ENCODE assay signal across 22 cellular contexts in the genomic region with DNA sequence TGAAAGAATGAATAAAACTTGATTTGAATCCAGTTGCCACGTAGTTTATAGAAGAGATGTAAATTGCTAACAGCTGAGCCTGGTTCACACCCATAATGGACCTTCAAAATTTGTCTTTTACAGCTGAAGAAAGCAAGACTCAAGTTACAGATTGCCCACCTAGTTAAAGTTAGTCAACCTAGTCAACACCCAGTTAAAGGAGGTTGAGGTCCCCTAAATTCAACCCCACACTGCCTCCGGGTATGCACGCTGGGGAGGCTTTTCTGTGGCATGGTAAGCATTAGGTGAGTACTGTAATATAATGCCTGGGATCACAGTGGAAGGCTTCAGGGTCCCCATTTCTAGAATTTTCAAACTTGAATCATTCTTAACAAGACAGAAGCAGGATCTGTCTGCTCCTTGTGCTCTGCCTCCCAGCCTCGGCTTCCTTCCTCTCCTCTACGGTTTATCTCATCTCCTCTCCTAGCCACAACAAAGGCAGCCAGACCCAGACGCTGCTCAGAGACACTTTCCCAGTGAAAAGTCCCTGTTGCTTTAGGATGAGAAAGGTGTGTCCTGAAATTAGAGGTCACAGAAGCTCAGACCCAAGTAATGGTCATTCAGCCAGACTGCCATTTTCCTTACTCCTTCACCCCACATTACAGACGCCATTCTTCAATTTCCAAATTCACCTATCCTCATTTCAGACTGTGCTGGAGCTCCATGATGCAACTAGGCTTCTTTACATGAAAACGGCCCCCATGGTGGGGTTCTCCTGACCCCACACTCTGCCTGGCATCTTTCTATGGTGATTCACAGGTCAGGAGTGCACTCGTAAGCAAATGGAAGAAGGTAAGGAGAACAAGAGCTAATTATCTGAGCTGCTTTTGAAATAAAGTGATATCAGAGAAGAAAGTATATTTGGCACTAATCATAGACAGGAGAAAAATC. TPM values are rescaled to one million over a fixed set of nuclear protein-coding genes. Genes with fewer than 3 reads are reported as not detected.
DNase-seq lines count a peak whose midpoint lies in the region; ATAC-seq lines count a peak whose summit lies in the region.
"Had no signal": no experiment of that assay in that cellular context is flagged by ENCODE, and none has a peak within 500 bp of the region (broad histone marks: within the 10 kb centered on the region; RNA-seq: fewer than 3 reads in every experiment).

No MANE protein-coding gene starts in this region.

- H3K18ac ChIP-seq in trophoblast cell (ENCODE audit: low read length): no peak overlapping the region

- H3K27me3 Mint-ChIP-seq in activated CD4-positive, alpha-beta T cell treated with anti-CD3 and anti-CD28 coated beads, Interleukin-2, amount 10 ng/mL, durations not matched to agents 7 days and 5 days: no peaks in the 10 kb centered on the region
- H3K27me3 Mint-ChIP-seq in central memory CD8-positive, alpha-beta T cell: no peaks in the 10 kb centered on the region
- H3K27me3 Mint-ChIP-seq: type B pancreatic cell had no signal

- no peaks in the 10 kb centered on the region for H3K27me3 ChIP-seq in trophoblast cell (ENCODE audit: insufficient read depth, low read length)
- H3K27me3 ChIP-seq: pancreas, Peyer's patch had no signal

- no peak overlapping the region for H4K8ac ChIP-seq in trophoblast cell (ENCODE audit: low read depth, low read length)

- peaks cover 32 to 42% of the 10 kb centered on the region in 2 experiments for H3K4me1 ChIP-seq in trophoblast cell (ENCODE audit: control insufficient read depth in 1 of 2, insufficient read depth in 2 of 2, low read length in 2 of 2)

- no peak overlapping the region for H3K27ac Mint-ChIP-seq in activated CD4-positive, alpha-beta T cell treated with anti-CD3 and anti-CD28 coated beads, Interleukin-2, amount 10 ng/mL, durations not matched to agents 7 days and 5 days
- H3K27ac Mint-ChIP-seq in central memory CD8-positive, alpha-beta T cell (ENCODE audit: low read depth): peak overlapping the region; percentile 11

- no peak overlapping the region for H4K91ac ChIP-seq in trophoblast cell (ENCODE audit: low read depth, low read length)

- peaks cover 58% of the 10 kb centered on the region for H3K4me1 Mint-ChIP-seq in activated CD4-positive, alpha-beta T cell treated with anti-CD3 and anti-CD28 coated beads, Interleukin-2, amount 10 ng/mL, durations not matched to agents 7 days and 5 days
- peaks cover 42% of the 10 kb centered on the region for H3K4me1 Mint-ChIP-seq in central memory CD8-positive, alpha-beta T cell

- peaks cover 8% of the 10 kb centered on the region for H3K79me1 ChIP-seq in trophoblast cell (ENCODE audit: low read length)

- H3K79me2 ChIP-seq in trophoblast cell (ENCODE audit: control insufficient read depth, insufficient read depth, low read length, poor library complexity): no peaks in the 10 kb centered on the region

- POLR2A ChIA-PET in activated CD4-positive, alpha-beta T cell treated with anti-CD3 and anti-CD28 coated beads, Interleukin-2, amount 10 ng/mL, durations not matched to agents 7 days and 5 days (lab: Charles Lee): no interaction called here

- H3K36me3 ChIP-seq in trophoblast cell (ENCODE audit: control insufficient read depth in 1 of 2, insufficient read depth in 2 of 2, low read length in 2 of 2): no peaks in the 10 kb centered on the region
- H3K36me3 ChIP-seq: pancreas, Peyer's patch had no signal

- no peak overlapping the region for H2AK5ac ChIP-seq in trophoblast cell (ENCODE audit: low read length)

- H4K12ac ChIP-seq in trophoblast cell (ENCODE audit: low read depth, low read length): no peak overlapping the region

- H3K9me3 ChIP-seq in trophoblast cell (ENCODE audit: insufficient read depth, low read depth, low read length): no peaks in the 10 kb centered on the region
- H3K9me3 ChIP-seq: A549, pancreas, Peyer's patch, SK-N-SH had no signal

- peak overlapping the region; percentile 14 for H3K4me2 ChIP-seq in trophoblast cell (ENCODE audit: low read length)
- H3K4me2 ChIP-seq: A549, KMS-11, SK-N-SH had no signal

- H3K9ac ChIP-seq in trophoblast cell (ENCODE audit: low read length): no peak overlapping the region
- H3K9ac ChIP-seq: GM23248, KMS-11, SK-N-SH had no signal

- H3K23ac ChIP-seq in trophoblast cell (ENCODE audit: low read length): no peak overlapping the region

- no CpG with 5 or more reads among the region's 9 CpGs for WGBS in trophoblast cell (ENCODE audit: extremely low coverage, insufficient coverage, insufficient read length)

- no peak overlapping the region for H3K4me3 Mint-ChIP-seq in activated CD4-positive, alpha-beta T cell treated with anti-CD3 and anti-CD28 coated beads, Interleukin-2, amount 10 ng/mL, durations not matched to agents 7 days and 5 days
- no peak overlapping the region for H3K4me3 Mint-ChIP-seq in central memory CD8-positive, alpha-beta T cell
- H3K4me3 Mint-ChIP-seq: CD8-positive, alpha-beta T cell; type B pancreatic cell had no signal

- no peaks in the 10 kb centered on the region for H3K9me3 Mint-ChIP-seq in activated CD4-positive, alpha-beta T cell treated with anti-CD3 and anti-CD28 coated beads, Interleukin-2, amount 10 ng/mL, durations not matched to agents 7 days and 5 days
- no peaks in the 10 kb centered on the region for H3K9me3 Mint-ChIP-seq in central memory CD8-positive, alpha-beta T cell
- H3K9me3 Mint-ChIP-seq: CD8-positive, alpha-beta T cell; type B pancreatic cell had no signal

- peaks cover 3% of the 10 kb centered on the region for H3K36me3 Mint-ChIP-seq in activated CD4-positive, alpha-beta T cell treated with anti-CD3 and anti-CD28 coated beads, Interleukin-2, amount 10 ng/mL, durations not matched to agents 7 days and 5 days (ENCODE audit: low read depth)
- peaks cover 11% of the 10 kb centered on the region for H3K36me3 Mint-ChIP-seq in central memory CD8-positive, alpha-beta T cell (ENCODE audit: insufficient read depth)
- H3K36me3 Mint-ChIP-seq: CD8-positive, alpha-beta T cell had no signal

- ATAC-seq in central memory CD8-positive, alpha-beta T cell (replicated peaks; ENCODE audit: extremely low read depth, poor library complexity, severe bottlenecking): peak; percentile 26
- ATAC-seq in GM21381 (IDR thresholded peaks at IDR 0.05; ENCODE audit: unreplicated experiment) (no peak), GM18498 (IDR thresholded peaks at IDR 0.05; ENCODE audit: unreplicated experiment) (no peak), HG03460 (IDR thresholded peaks at IDR 0.05; ENCODE audit: unreplicated experiment) (no peak)
- ATAC-seq: A549; CD8-positive, alpha-beta T cell; left colon had no signal

- no peak overlapping the region for H3K14ac ChIP-seq in trophoblast cell (ENCODE audit: low read length)

- H3K27ac ChIP-seq in trophoblast cell (ENCODE audit: low read depth, low read length): no peak overlapping the region
- H3K27ac ChIP-seq: GM23248, HL-60, KMS-11 had no signal

- peak; percentile 23 for DNase-seq in activated CD4-positive, alpha-beta T cell treated with anti-CD3 and anti-CD28 coated beads, Interleukin-2, amount 10 ng/mL, durations not matched to agents 7 days and 5 days
- DNase-seq in activated CD4-positive, alpha-beta T cell treated with anti-CD3 and anti-CD28 coated beads, Interleukin-2, amount 50 U/mL, for 48 hours: no peak
- DNase-seq in Kasumi-1 (lab: John Stamatoyannopoulos, UW) (peak; percentile 26 to 31), trophoblast cell (no peak)
- no peak for DNase-seq in central memory CD8-positive, alpha-beta T cell (ENCODE audit: low spot score in 2 of 2)
- DNase-seq: activated CD8-positive, alpha-beta memory T cell treated with anti-CD3 and anti-CD28 coated beads, Interleukin-2, amount 50 U/mL, for 4 hours; CD8-positive, alpha-beta T cell; EL; GM23248; NCI-H1105; pancreas; Peyer's patch; SK-N-SH had no signal

- no peak overlapping the region for H2BK5ac ChIP-seq in trophoblast cell (ENCODE audit: low read depth, low read length, poor library complexity)

- H2AFZ ChIP-seq in trophoblast cell (ENCODE audit: insufficient read depth, low read length, poor library complexity): no peak overlapping the region
- H2AFZ ChIP-seq: GM23248 had no signal

- no peak overlapping the region for H2BK12ac ChIP-seq in trophoblast cell (ENCODE audit: low read length)

- H3K4me3 ChIP-seq in trophoblast cell (ENCODE audit: low read depth, low read length): no peak overlapping the region
- H3K4me3 ChIP-seq: A549, GM23248, pancreas, Peyer's patch, skin epidermis had no signal

- H2BK120ac ChIP-seq in trophoblast cell (ENCODE audit: insufficient read depth, low read length, poor library complexity): no peak overlapping the region

- CTCF ChIA-PET in activated CD4-positive, alpha-beta T cell treated with anti-CD3 and anti-CD28 coated beads, Interleukin-2, amount 10 ng/mL, durations not matched to agents 7 days and 5 days (lab: Charles Lee): interaction anchor here (0.6 to 2.5 kb wide), 6 partner anchors 8 to 138 kb away, joined by 3 to 9 read pairs (median 3); a partner anchor contains a TSS

- H3K4ac ChIP-seq in trophoblast cell (ENCODE audit: low read depth, low read length): no peak overlapping the region

RNA-seq across cellular contexts. Expression of a gene that starts 27.2 kb away (rescaled TPM):
- 10 to 100 TPM; 66.1 to 69.0 TPM for total RNA-seq in activated CD4-positive, alpha-beta T cell treated with anti-CD3 and anti-CD28 coated beads, Interleukin-2, amount 10 ng/mL, durations not matched to agents 7 days and 5 days
- 63.5 and 64.6 TPM in 2 replicates for polyA plus RNA-seq in trophoblast cell (2013)

RNA-seq across cellular contexts. Expression of a gene that starts 38.2 kb away (rescaled TPM):
- total RNA-seq in activated CD4-positive, alpha-beta T cell treated with anti-CD3 and anti-CD28 coated beads, Interleukin-2, amount 10 ng/mL, durations not matched to agents 7 days and 5 days: under 1 TPM; 0.07 to 0.12 TPM
- polyA plus RNA-seq in trophoblast cell (2013): 3.6 and 3.8 TPM in 2 replicates
- polyA plus RNA-seq: SK-N-SH had no signal

RNA-seq across cellular contexts. Expression of a gene that starts 50.6 kb away (rescaled TPM):
- total RNA-seq in activated CD4-positive, alpha-beta T cell treated with anti-CD3 and anti-CD28 coated beads, Interleukin-2, amount 10 ng/mL, durations not matched to agents 7 days and 5 days: 10 to 100 TPM; 44.1 to 57.5 TPM
- polyA plus RNA-seq in trophoblast cell (2013): 1.1 and 1.3 TPM in 2 replicates
- polyA plus RNA-seq: A549 had no signal

Comparison
In these comparisons a context has a peak if more than half of its experiments do, and no peak if none do; other contexts are left out.
1. DNase-seq: peak in activated CD4-positive, alpha-beta T cell treated with anti-CD3 and anti-CD28 coated beads, Interleukin-2, amount 10 ng/mL, durations not matched to agents 7 days and 5 days (single experiment) and Kasumi-1 (2 of 2); none in activated CD4-positive, alpha-beta T cell treated with anti-CD3 and anti-CD28 coated beads, Interleukin-2, amount 50 U/mL, for 48 hours (0 of 2), central memory CD8-positive, alpha-beta T cell (0 of 2) and trophoblast cell (0 of 2).